ENCODE assay signal across 1 cellular context in the genomic region with DNA sequence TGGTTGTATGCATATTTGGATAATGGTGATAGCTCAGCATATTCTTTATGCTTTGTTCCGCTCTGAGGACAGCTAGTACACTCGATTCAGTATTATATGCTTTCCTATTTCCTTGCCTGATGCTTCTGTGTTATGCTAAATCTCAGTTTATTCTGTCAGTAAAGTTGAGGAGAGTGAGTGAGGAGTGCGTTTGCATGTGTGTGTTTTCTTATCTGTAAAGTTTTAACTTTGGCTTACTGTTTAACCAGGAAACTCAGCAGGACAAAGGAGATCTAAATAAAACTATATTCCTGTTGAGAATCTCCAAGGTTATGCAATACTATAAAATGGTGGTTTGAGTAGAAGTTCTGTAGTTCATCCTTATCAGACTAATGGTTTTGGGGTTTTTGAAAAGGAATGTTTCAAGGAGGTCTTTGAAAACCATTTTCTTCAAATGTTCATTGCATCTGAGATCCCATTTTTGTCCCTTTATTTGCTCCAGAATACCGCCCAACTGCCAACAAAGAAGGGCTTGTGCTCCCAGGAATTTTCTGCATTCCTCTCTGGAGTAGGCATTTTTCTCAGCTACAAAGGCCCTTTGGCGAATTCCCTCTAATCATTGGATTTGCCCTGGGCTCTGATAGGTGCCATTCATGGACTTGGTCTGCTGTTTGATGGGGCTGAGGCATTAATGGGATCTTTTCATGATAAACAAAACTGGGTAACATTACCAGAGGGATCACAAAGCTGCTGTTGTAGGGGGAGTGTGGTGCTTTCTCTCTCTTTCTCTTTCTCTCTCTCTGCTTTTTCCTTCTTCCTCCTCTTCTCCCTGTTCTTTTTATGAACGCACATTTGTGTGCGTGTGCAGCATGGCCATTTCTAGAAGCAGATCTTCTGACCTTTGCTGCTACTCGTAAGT.
TF ChIP-seq lines count a peak whose summit lies in the region.

No MANE protein-coding gene starts in this region.

TF ChIP-seq in HepG2, 621 proteins besides CTCF, POLR2A, EP300 and RAD21 (continued from another document):
- TF ChIP-seq, protein P1, sequence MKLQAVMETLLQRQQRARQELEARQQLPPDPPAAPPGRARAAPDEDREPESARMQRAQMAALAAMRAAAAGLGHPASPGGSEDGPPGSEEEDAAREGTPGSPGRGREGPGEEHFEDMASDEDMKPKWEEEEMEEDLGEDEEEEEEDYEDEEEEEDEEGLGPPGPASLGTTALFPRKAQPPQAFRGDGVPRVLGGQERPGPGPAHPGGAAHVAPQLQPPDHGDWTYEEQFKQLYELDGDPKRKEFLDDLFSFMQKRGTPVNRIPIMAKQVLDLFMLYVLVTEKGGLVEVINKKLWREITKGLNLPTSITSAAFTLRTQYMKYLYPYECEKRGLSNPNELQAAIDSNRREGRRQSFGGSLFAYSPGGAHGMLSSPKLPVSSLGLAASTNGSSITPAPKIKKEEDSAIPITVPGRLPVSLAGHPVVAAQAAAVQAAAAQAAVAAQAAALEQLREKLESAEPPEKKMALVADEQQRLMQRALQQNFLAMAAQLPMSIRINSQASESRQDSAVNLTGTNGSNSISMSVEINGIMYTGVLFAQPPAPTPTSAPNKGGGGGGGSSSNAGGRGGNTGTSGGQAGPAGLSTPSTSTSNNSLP (IDR thresholded peaks at IDR 0.05; ENCODE audit: low read depth, low read length), result peak; percentile 82
- TF ChIP-seq KAT7 (CRISPR knock-in tag; IDR thresholded peaks at IDR 0.05; ENCODE audit: borderline replicate concordance), result 0 out of 2 replicates have a peak, but pooled peaks have one; percentile 17
- no peak for TF ChIP-seq PHF20 (CRISPR knock-in tag; IDR thresholded peaks at IDR 0.05)
- peak; percentile 80 for TF ChIP-seq POLR2AphosphoS5 (IDR thresholded peaks at IDR 0.05; ENCODE audit: low read depth, low read length)
- TF ChIP-seq MBD4 (IDR thresholded peaks at IDR 0.05; ENCODE audit: borderline replicate concordance, low read length), result peak; percentile 73; the same call in 1 of the 2 replicates
- peak; percentile 45; the same call in 1 of the 2 replicates for TF ChIP-seq POGZ (CRISPR knock-in tag; IDR thresholded peaks at IDR 0.05)
- TF ChIP-seq ELF4 (CRISPR knock-in tag; IDR thresholded peaks at IDR 0.05; ENCODE audit: borderline replicate concordance), result peak; percentile 24; the same call in 1 of the 2 replicates
- TF ChIP-seq ARNTL (CRISPR knock-in tag; IDR thresholded peaks at IDR 0.05), result 0 out of 2 replicates have a peak, but pooled peaks have one; percentile 24
- 0 out of 2 replicates have a peak, but pooled peaks have one; percentile 27 for TF ChIP-seq ZSCAN12 (CRISPR knock-in tag; IDR thresholded peaks at IDR 0.05)
- no peak; the same call in 1 of the 2 replicates for TF ChIP-seq DMAP1 (CRISPR knock-in tag; IDR thresholded peaks at IDR 0.05)
- TF ChIP-seq ZNF24 (IDR thresholded peaks at IDR 0.05), result 0 out of 2 replicates have a peak, but pooled peaks have one; percentile 7
- no peak for TF ChIP-seq HNRNPL (IDR thresholded peaks at IDR 0.05; ENCODE audit: low read depth, low read length)
- no peak for TF ChIP-seq ZC3H4 (CRISPR knock-in tag; IDR thresholded peaks at IDR 0.05; ENCODE audit: borderline replicate concordance)
- peak in 1 of 2 experiments; percentile 65; a peak in 2 of 4 replicates for TF ChIP-seq NR2F1 (CRISPR knock-in tag; IDR thresholded peaks at IDR 0.05)
- TF ChIP-seq, protein P2, sequence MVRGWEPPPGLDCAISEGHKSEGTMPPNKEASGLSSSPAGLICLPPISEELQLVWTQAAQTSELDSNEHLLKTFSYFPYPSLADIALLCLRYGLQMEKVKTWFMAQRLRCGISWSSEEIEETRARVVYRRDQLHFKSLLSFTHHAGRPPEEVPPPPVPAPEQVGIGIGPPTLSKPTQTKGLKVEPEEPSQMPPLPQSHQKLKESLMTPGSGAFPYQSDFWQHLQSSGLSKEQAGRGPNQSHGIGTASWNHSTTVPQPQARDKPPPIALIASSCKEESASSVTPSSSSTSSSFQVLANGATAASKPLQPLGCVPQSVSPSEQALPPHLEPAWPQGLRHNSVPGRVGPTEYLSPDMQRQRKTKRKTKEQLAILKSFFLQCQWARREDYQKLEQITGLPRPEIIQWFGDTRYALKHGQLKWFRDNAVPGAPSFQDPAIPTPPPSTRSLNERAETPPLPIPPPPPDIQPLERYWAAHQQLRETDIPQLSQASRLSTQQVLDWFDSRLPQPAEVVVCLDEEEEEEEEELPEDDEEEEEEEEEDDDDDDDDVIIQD (CRISPR knock-in tag; IDR thresholded peaks at IDR 0.05; ENCODE audit: low read depth), result peak; percentile 84
- 0 out of 2 replicates have a peak, but pooled peaks have one; percentile 12 for TF ChIP-seq TBX3 (IDR thresholded peaks at IDR 0.05; ENCODE audit: borderline replicate concordance)
- TF ChIP-seq TGIF2 (CRISPR knock-in tag; IDR thresholded peaks at IDR 0.05), result 0 out of 2 replicates have a peak, but pooled peaks have one; percentile 30
- TF ChIP-seq TEAD3 (CRISPR knock-in tag; optimal IDR thresholded peaks at IDR 0.05; ENCODE audit: borderline replicate concordance), result peak; percentile 97
- TF ChIP-seq EHMT2 (IDR thresholded peaks at IDR 0.05; ENCODE audit: borderline replicate concordance, low read depth, low read length), result peak; percentile 86; the same call in 1 of the 2 replicates
- TF ChIP-seq MAFF (IDR thresholded peaks at IDR 0.05; ENCODE audit: low read depth, low read length), result peak; percentile 38; the same call in 1 of the 2 replicates
- TF ChIP-seq CBX2 (IDR thresholded peaks at IDR 0.05; ENCODE audit: low read depth, low read length), result no peak
- no peak for TF ChIP-seq CBX2 (CRISPR knock-in tag; IDR thresholded peaks at IDR 0.05; ENCODE audit: low read depth)
- peak; percentile 49 for TF ChIP-seq HDAC1 (CRISPR knock-in tag; IDR thresholded peaks at IDR 0.05)
- peak; percentile 62; the same call in 1 of the 2 replicates for TF ChIP-seq ISL2 (CRISPR knock-in tag; IDR thresholded peaks at IDR 0.05)
- peak; percentile 80 for TF ChIP-seq ZNF816 (CRISPR knock-in tag; IDR thresholded peaks at IDR 0.05; ENCODE audit: borderline replicate concordance)
- TF ChIP-seq, protein P3, sequence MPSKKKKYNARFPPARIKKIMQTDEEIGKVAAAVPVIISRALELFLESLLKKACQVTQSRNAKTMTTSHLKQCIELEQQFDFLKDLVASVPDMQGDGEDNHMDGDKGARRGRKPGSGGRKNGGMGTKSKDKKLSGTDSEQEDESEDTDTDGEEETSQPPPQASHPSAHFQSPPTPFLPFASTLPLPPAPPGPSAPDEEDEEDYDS (CRISPR knock-in tag; IDR thresholded peaks at IDR 0.05), result peak; percentile 54
- TF ChIP-seq ZSCAN9 (CRISPR knock-in tag; IDR thresholded peaks at IDR 0.05; ENCODE audit: borderline replicate concordance), result peak; percentile 38
- peak; percentile 41; the same call in 1 of the 2 replicates for TF ChIP-seq CHD4 (IDR thresholded peaks at IDR 0.05; ENCODE audit: borderline replicate concordance, low read length)
- TF ChIP-seq SAP130 (CRISPR knock-in tag; IDR thresholded peaks at IDR 0.05; ENCODE audit: low read depth), result peak; percentile 71
- no peak for TF ChIP-seq FOXP1 (IDR thresholded peaks at IDR 0.05)
- TF ChIP-seq FOXP1 (CRISPR knock-in tag; IDR thresholded peaks at IDR 0.05), result peak; percentile 37; the same call in 1 of the 2 replicates
- TF ChIP-seq ZNF780A (CRISPR knock-in tag; IDR thresholded peaks at IDR 0.05), result 0 out of 2 replicates have a peak, but pooled peaks have one; percentile 45
- TF ChIP-seq, protein P4, sequence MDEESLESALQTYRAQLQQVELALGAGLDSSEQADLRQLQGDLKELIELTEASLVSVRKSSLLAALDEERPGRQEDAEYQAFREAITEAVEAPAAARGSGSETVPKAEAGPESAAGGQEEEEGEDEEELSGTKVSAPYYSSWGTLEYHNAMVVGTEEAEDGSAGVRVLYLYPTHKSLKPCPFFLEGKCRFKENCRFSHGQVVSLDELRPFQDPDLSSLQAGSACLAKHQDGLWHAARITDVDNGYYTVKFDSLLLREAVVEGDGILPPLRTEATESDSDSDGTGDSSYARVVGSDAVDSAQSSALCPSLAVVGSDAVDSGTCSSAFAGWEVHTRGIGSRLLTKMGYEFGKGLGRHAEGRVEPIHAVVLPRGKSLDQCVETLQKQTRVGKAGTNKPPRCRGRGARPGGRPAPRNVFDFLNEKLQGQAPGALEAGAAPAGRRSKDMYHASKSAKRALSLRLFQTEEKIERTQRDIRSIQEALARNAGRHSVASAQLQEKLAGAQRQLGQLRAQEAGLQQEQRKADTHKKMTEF (CRISPR knock-in tag; IDR thresholded peaks at IDR 0.05), result peak; percentile 26; the same call in 1 of the 2 replicates
- peak; percentile 78; the same call in 1 of the 2 replicates for TF ChIP-seq FOXJ3 (CRISPR knock-in tag; IDR thresholded peaks at IDR 0.05; ENCODE audit: borderline replicate concordance)
- no peak for TF ChIP-seq TOE1 (CRISPR knock-in tag; IDR thresholded peaks at IDR 0.05)
- TF ChIP-seq, protein P5, sequence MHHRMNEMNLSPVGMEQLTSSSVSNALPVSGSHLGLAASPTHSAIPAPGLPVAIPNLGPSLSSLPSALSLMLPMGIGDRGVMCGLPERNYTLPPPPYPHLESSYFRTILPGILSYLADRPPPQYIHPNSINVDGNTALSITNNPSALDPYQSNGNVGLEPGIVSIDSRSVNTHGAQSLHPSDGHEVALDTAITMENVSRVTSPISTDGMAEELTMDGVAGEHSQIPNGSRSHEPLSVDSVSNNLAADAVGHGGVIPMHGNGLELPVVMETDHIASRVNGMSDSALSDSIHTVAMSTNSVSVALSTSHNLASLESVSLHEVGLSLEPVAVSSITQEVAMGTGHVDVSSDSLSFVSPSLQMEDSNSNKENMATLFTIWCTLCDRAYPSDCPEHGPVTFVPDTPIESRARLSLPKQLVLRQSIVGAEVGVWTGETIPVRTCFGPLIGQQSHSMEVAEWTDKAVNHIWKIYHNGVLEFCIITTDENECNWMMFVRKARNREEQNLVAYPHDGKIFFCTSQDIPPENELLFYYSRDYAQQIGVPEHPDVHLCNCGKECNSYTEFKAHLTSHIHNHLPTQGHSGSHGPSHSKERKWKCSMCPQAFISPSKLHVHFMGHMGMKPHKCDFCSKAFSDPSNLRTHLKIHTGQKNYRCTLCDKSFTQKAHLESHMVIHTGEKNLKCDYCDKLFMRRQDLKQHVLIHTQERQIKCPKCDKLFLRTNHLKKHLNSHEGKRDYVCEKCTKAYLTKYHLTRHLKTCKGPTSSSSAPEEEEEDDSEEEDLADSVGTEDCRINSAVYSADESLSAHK (CRISPR knock-in tag; IDR thresholded peaks at IDR 0.05; ENCODE audit: borderline replicate concordance), result no peak
- TF ChIP-seq PCBP1 (IDR thresholded peaks at IDR 0.05; ENCODE audit: borderline replicate concordance, low read depth, low read length), result no peak
- TF ChIP-seq CBFB (CRISPR knock-in tag; IDR thresholded peaks at IDR 0.05), result no peak
- TF ChIP-seq YEATS4 (CRISPR knock-in tag; IDR thresholded peaks at IDR 0.05; ENCODE audit: borderline replicate concordance), result 0 out of 2 replicates have a peak, but pooled peaks have one; percentile 25
- TF ChIP-seq, protein P6, sequence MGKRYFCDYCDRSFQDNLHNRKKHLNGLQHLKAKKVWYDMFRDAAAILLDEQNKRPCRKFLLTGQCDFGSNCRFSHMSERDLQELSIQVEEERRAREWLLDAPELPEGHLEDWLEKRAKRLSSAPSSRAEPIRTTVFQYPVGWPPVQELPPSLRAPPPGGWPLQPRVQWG (CRISPR knock-in tag; IDR thresholded peaks at IDR 0.05; ENCODE audit: borderline replicate concordance, low read depth), result no peak
- TF ChIP-seq GATAD1 (CRISPR knock-in tag; IDR thresholded peaks at IDR 0.05), result peak; percentile 6; the same call in 1 of the 2 replicates
- 0 out of 2 replicates have a peak, but pooled peaks have one; percentile 47 for TF ChIP-seq KLF12 (CRISPR knock-in tag; IDR thresholded peaks at IDR 0.05; ENCODE audit: borderline replicate concordance)
- TF ChIP-seq SSRP1 (CRISPR knock-in tag; IDR thresholded peaks at IDR 0.05), result 0 out of 2 replicates have a peak, but pooled peaks have one; percentile 26
- peak; percentile 77 for TF ChIP-seq POLR2G (IDR thresholded peaks at IDR 0.05; ENCODE audit: low read depth, low read length)
- TF ChIP-seq NFYC (CRISPR knock-in tag; IDR thresholded peaks at IDR 0.05), result 0 out of 2 replicates have a peak, but pooled peaks have one; percentile 4
- TF ChIP-seq, protein P7, sequence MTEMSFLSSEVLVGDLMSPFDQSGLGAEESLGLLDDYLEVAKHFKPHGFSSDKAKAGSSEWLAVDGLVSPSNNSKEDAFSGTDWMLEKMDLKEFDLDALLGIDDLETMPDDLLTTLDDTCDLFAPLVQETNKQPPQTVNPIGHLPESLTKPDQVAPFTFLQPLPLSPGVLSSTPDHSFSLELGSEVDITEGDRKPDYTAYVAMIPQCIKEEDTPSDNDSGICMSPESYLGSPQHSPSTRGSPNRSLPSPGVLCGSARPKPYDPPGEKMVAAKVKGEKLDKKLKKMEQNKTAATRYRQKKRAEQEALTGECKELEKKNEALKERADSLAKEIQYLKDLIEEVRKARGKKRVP (CRISPR knock-in tag; IDR thresholded peaks at IDR 0.05), result peak in 1 of 2 experiments; percentile 40; a peak in 1 of 4 replicates
- peak; percentile 36 for TF ChIP-seq XRCC5 (optimal IDR thresholded peaks at IDR 0.05; ENCODE audit: low read length)
- peak; percentile 72; the same call in 1 of the 2 replicates for TF ChIP-seq CREM (IDR thresholded peaks at IDR 0.05)
- no peak for TF ChIP-seq CREM (CRISPR knock-in tag; IDR thresholded peaks at IDR 0.05)
- peak; percentile 30; the same call in 1 of the 2 replicates for TF ChIP-seq HOXA3 (CRISPR knock-in tag; IDR thresholded peaks at IDR 0.05)
- TF ChIP-seq ELF3 (CRISPR knock-in tag; IDR thresholded peaks at IDR 0.05), result peak; percentile 76
- TF ChIP-seq, protein P8, sequence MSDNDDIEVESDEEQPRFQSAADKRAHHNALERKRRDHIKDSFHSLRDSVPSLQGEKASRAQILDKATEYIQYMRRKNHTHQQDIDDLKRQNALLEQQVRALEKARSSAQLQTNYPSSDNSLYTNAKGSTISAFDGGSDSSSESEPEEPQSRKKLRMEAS (IDR thresholded peaks at IDR 0.05), result peak; percentile 37; the same call in 1 of the 2 replicates
- TF ChIP-seq ISX (CRISPR knock-in tag; conservative IDR thresholded peaks at IDR 0.05), result no peak
- TF ChIP-seq NR2C2 (CRISPR knock-in tag; IDR thresholded peaks at IDR 0.05; ENCODE audit: borderline replicate concordance), result no peak
